Comparison of ENCODE assay signal across 24 cellular contexts in the genomic region with DNA sequence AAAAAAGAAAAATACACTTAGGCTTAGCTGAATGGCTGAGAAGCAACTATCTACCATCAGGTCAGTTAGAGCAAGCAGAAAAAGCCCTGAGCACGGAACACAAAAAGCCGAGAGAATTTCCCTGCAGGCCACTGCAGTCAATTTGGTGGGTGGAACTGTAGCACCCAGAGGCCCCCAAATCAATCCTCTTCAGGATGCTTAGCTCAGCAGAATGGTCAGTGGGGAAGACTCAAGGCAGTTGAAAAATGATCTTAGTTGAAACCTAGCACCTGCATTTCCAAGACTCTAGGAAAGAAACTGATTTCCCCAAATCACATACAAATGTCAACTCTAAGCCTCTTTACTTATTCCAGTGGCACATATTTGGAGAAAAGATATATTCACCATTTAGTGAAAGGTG.
DNase-seq lines count a peak whose midpoint lies in the region; ATAC-seq, FAIRE-seq and TF ChIP-seq lines count a peak whose summit lies in the region.
"Had no signal": no experiment of that assay in that cellular context is flagged by ENCODE, and none has a peak within 500 bp of the region (broad histone marks: within the 10 kb centered on the region; RNA-seq: fewer than 3 reads in every experiment).

No MANE protein-coding gene starts in this region.

- H3K4me3 ChIP-seq in A549, result no peak overlapping the region
- H3K4me3 ChIP-seq in IMR-90 (ENCODE audit: insufficient read depth, low read depth, low read length), result no peak overlapping the region
- H3K4me3 ChIP-seq: BLaER1, GM12878 had no signal

- H3K23ac ChIP-seq in IMR-90 (ENCODE audit: low read depth, low read length), result no peak overlapping the region

- H3K14ac ChIP-seq in IMR-90 (replicated peaks; ENCODE audit: low read depth, low read length), result no peak overlapping the region

- in situ Hi-C loops in IMR-90 (cut with MboI; ENCODE audit: low sequenced_read_pairs), result no loop called here

- POLR2A ChIA-PET in A549 (lab: Yijun Ruan, JAX) (no interaction called here), IMR-90 (lab: Charles Lee; ENCODE audit: unreplicated experiment) (no interaction called here)

- H2BK5ac ChIP-seq in IMR-90 (ENCODE audit: low read depth, low read length, poor library complexity, severe bottlenecking), result no peak overlapping the region

- H4K5ac ChIP-seq in IMR-90 (ENCODE audit: low read depth, low read length), result no peak overlapping the region

- TF ChIP-seq POLR2A in A549 (IDR thresholded peaks at IDR 0.05; ENCODE audit: low read length), result no peak
- TF ChIP-seq POLR2A in IMR-90 (IDR thresholded peaks at IDR 0.05; ENCODE audit: low read depth, low read length), result no peak

- TF ChIP-seq CTCF in A549 (IDR thresholded peaks at IDR 0.05) (no peak), IMR-90 (conservative IDR thresholded peaks at IDR 0.05; ENCODE audit: low read depth, low read length) (no peak), type B pancreatic cell (conservative IDR thresholded peaks at IDR 0.05) (no peak)

- H3K36me3 Mint-ChIP-seq in type B pancreatic cell, result peaks cover 40% of the 10 kb centered on the region
- H3K36me3 Mint-ChIP-seq: CD14-positive monocyte; CD4-positive, alpha-beta memory T cell; CD4-positive, CD25-positive, alpha-beta regulatory T cell; CD8-positive, alpha-beta memory T cell had no signal

- H3K27ac ChIP-seq in A549 (no peak overlapping the region), IMR-90 (ENCODE audit: insufficient read depth, low read length) (no peak overlapping the region)
- H3K27ac ChIP-seq: BLaER1 had no signal

- H2AFZ ChIP-seq in IMR-90 (replicated peaks; ENCODE audit: low read length, poor library complexity), result no peak overlapping the region

- no peak overlapping the region for H3K4ac ChIP-seq in IMR-90 (ENCODE audit: low read depth, low read length)

- dilution Hi-C loops in IMR-90 (cut with HindIII; ENCODE audit: low sequenced_read_pairs, unreplicated experiment), result no loop called here

- WGBS in A549 (ENCODE audit: missing lambda C conversion rate), result 100% methylated on average over 2 of the region's 2 CpGs
- no CpG with 5 or more reads among the region's 2 CpGs for WGBS in IMR-90 (ENCODE audit: extremely low coverage in 2 of 2, insufficient read length in 1 of 2), 2 experiments

- peak overlapping the region; percentile 59 for H3K27ac Mint-ChIP-seq in type B pancreatic cell
- H3K27ac Mint-ChIP-seq: CD14-positive monocyte; CD4-positive, alpha-beta memory T cell; CD4-positive, CD25-positive, alpha-beta regulatory T cell; CD8-positive, alpha-beta memory T cell had no signal

- no peak overlapping the region for H2BK20ac ChIP-seq in IMR-90 (ENCODE audit: low read depth, low read length)

- H3K79me1 ChIP-seq in IMR-90 (ENCODE audit: low read depth in 1 of 2, low read length in 2 of 2), result no peaks in the 10 kb centered on the region

- H2BK120ac ChIP-seq in IMR-90 (ENCODE audit: low read depth, low read length), result no peak overlapping the region

- H3K36me3 ChIP-seq in IMR-90 (ENCODE audit: control insufficient read depth, insufficient read depth, low read length), result 0 out of 2 replicates have a peak, but pooled peaks cover 5% of the 10 kb centered on the region
- H3K36me3 ChIP-seq: BE2C had no signal

- H3K9me3 Mint-ChIP-seq in type B pancreatic cell, result peaks cover 5% of the 10 kb centered on the region

- no peaks in the 10 kb centered on the region; the same call in 1 of the 2 replicates for H3K9me1 ChIP-seq in IMR-90 (ENCODE audit: insufficient read depth, low read length)

- H4K91ac ChIP-seq in IMR-90 (ENCODE audit: insufficient read depth, low read depth, low read length), result no peak overlapping the region

- no peak for TF ChIP-seq EP300 in A549 (IDR thresholded peaks at IDR 0.05)

- peaks cover 4% of the 10 kb centered on the region; the same call in 1 of the 2 replicates for H4K20me1 ChIP-seq in IMR-90 (ENCODE audit: insufficient read depth, low read length)
- H4K20me1 ChIP-seq: BLaER1 had no signal

- no peak overlapping the region for H2BK15ac ChIP-seq in IMR-90 (ENCODE audit: low read depth, low read length)

- ATAC-seq in A549 (no peak), IMR-90 (ENCODE audit: low read depth) (no peak), GM21529 (IDR thresholded peaks at IDR 0.05; ENCODE audit: unreplicated experiment) (no peak)

- no peak overlapping the region for H3K18ac ChIP-seq in IMR-90 (ENCODE audit: low read depth, low read length)

- no TSS peak for BruUV-seq in IMR-90 (replicated peaks; lab: Mats Ljungman, UMichigan)

- H3K27me3 Mint-ChIP-seq in type B pancreatic cell, result no peaks in the 10 kb centered on the region
- H3K27me3 Mint-ChIP-seq: CD4-positive, alpha-beta memory T cell; CD4-positive, CD25-positive, alpha-beta regulatory T cell had no signal

- no peak overlapping the region for H3K9ac ChIP-seq in IMR-90 (ENCODE audit: low read depth, low read length)
- H3K9ac ChIP-seq: BLaER1 had no signal

- DNase-seq in A549 (ENCODE audit: low read depth in 1 of 2, low spot score in 1 of 2), result no peak
- DNase-seq in IMR-90, result no peak
- DNase-seq in type B pancreatic cell (ENCODE audit: extremely low spot score, unreplicated experiment), result no peak
- DNase-seq in activated naive CD4-positive, alpha-beta T cell (lab: John Stamatoyannopoulos, UW), result no peak
- DNase-seq: 8988T; BE2C; C1 segment of cervical spinal cord; CD4-positive, alpha-beta memory T cell; CD4-positive, CD25-positive, alpha-beta regulatory T cell; CD8-positive, alpha-beta memory T cell; COR-L47; DMS 273 treated with DMSO at 0.1 percent for 48 hours; DMS153; DMS53; DMS79; DND-41; EL; GDM1 had no signal

- no peak overlapping the region for H3K56ac ChIP-seq in IMR-90 (ENCODE audit: extremely low read depth, insufficient read depth, low read length)

- H3K27me3 ChIP-seq in IMR-90 (ENCODE audit: control insufficient read depth, insufficient read depth, low read length), result no peaks in the 10 kb centered on the region
- H3K27me3 ChIP-seq: BE2C, BLaER1 had no signal

- no peak for FAIRE-seq in A549 (lab: Jason Lieb, UNC)
- FAIRE-seq: A204.1, GM12878, GM12892 had no signal

- CTCF ChIA-PET in A549 (lab: Yijun Ruan, JAX) (interaction anchor here (0.5 to 1.3 kb wide), 3 partner anchors 12 to 78 kb away, joined by 3 to 5 read pairs (median 3); no protein-coding TSS in a partner anchor), IMR-90 (lab: Yijun Ruan, JAX) (interaction anchor here (0.7 kb wide), 1 partner anchor 8 kb away, joined by 3 read pairs; no protein-coding TSS in a partner anchor)

- H2AK5ac ChIP-seq in IMR-90 (ENCODE audit: low read depth, low read length), result no peak overlapping the region

- no peak overlapping the region for H4K8ac ChIP-seq in IMR-90 (ENCODE audit: low read depth in 2 of 2, low read length in 2 of 2)

- peaks cover 14% of the 10 kb centered on the region for H3K4me1 Mint-ChIP-seq in type B pancreatic cell (ENCODE audit: unreplicated experiment)
- H3K4me1 Mint-ChIP-seq: CD14-positive monocyte; CD4-positive, alpha-beta memory T cell; CD4-positive, CD25-positive, alpha-beta regulatory T cell; CD8-positive, alpha-beta memory T cell had no signal

- intact Hi-C loops in IMR-90 (cut with micrococcal nuclease), result no loop called here

- H3K9me3 ChIP-seq in A549 (no peaks in the 10 kb centered on the region), IMR-90 (ENCODE audit: control insufficient read depth, insufficient read depth, low read length) (no peaks in the 10 kb centered on the region)
- H3K9me3 ChIP-seq: BE2C, BLaER1 had no signal

- no peak overlapping the region for H3K4me3 Mint-ChIP-seq in type B pancreatic cell
- H3K4me3 Mint-ChIP-seq: CD14-positive monocyte; CD4-positive, alpha-beta memory T cell; CD4-positive, CD25-positive, alpha-beta regulatory T cell; CD8-positive, alpha-beta memory T cell had no signal

- H3K4me1 ChIP-seq in A549 (peaks cover 28% of the 10 kb centered on the region), IMR-90 (ENCODE audit: control insufficient read depth, insufficient read depth, low read length) (no peaks in the 10 kb centered on the region)
- H3K4me1 ChIP-seq: BE2C had no signal

- TF ChIP-seq RAD21 in A549 (conservative IDR thresholded peaks at IDR 0.05 in 1 of 2, IDR thresholded peaks at IDR 0.05 in 1 of 2) (no peak), IMR-90 (IDR thresholded peaks at IDR 0.05; ENCODE audit: low read length) (no peak)

- H2AK9ac ChIP-seq in IMR-90 (replicated peaks; ENCODE audit: low read depth, low read length, poor library complexity), result no peak overlapping the region

- H3K4me2 ChIP-seq in A549 (no peak overlapping the region), IMR-90 (ENCODE audit: low read depth, low read length) (no peak overlapping the region)
- H3K4me2 ChIP-seq: BLaER1 had no signal

TF ChIP-seq in A549, 52 proteins besides CTCF, POLR2A, EP300 and RAD21:
- TF ChIP-seq MAZ (IDR thresholded peaks at IDR 0.05; ENCODE audit: borderline replicate concordance, low read depth, low read length) (no peak), MAFK (IDR thresholded peaks at IDR 0.05; ENCODE audit: partially characterized antibody) (peak; percentile 33)
TF ChIP-seq in A549: peak in this region for 1.

TF ChIP-seq in IMR-90, 13 proteins besides CTCF, POLR2A, EP300 and RAD21:
- peak; percentile 55 for TF ChIP-seq MAFK (IDR thresholded peaks at IDR 0.05; ENCODE audit: low read depth, low read length)
- no peak for TF ChIP-seq NFE2L2 (IDR thresholded peaks at IDR 0.05; ENCODE audit: low read depth, low read length)
